In the genomic region with DNA sequence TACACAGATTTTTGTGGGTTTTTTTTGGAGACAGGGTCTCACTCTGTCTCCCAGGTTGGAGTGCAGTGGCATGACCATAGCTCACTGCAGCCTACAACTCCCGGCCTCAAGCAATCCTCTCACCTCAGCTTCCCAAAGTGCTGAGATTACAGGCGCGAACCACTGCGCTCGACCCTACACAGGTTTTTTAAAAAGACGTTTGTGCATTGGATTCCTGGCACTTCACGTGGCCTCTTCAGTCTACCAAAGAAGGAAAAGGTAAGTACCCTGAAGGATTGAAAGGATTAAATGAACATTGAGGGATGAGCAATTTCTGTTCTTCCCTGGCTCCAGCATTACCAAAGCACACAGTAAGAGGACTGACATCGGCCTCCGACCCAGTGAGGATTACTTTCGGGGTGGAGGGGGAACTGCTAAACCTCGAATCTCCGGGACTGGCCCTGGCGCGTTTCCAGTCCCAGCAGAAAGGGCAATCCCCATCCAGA, we compare ENCODE assay signal across 8 cellular contexts. TPM values are rescaled to one million over a fixed set of nuclear protein-coding genes. Genes with fewer than 3 reads are reported as not detected.
A peak's percentile ranks its signal among the peaks of the same experiment; 100 is the strongest.
DNase-seq lines count a peak whose midpoint lies in the region; ATAC-seq, FAIRE-seq and TF ChIP-seq lines count a peak whose summit lies in the region.

No MANE protein-coding gene starts in this region.

- H3K27ac ChIP-seq in A673 (ENCODE audit: low read depth, low read length, poor library complexity, severe bottlenecking) (peak overlapping the region; percentile 97), mammary epithelial cell (ENCODE audit: insufficient read depth, low read depth, low read length) (peak overlapping the region; percentile 8)

- H3K4me2 ChIP-seq in mammary epithelial cell (ENCODE audit: insufficient read depth, low read depth, low read length): peak overlapping the region; percentile 71

- 2% methylated on average over 11 of the region's 14 CpGs for WGBS in mammary epithelial cell (ENCODE audit: low coverage, missing lambda C conversion rate)

- BruUV-seq in A673 (replicated peaks; lab: Mats Ljungman, UMichigan) (TSS peak; percentile 69), mammary epithelial cell (replicated peaks; lab: Mats Ljungman, UMichigan) (TSS peak; percentile 40)

- H3K9me3 ChIP-seq in A673 (ENCODE audit: low read depth, low read length, poor library complexity, severe bottlenecking): no peaks in the 10 kb centered on the region
- no peaks in the 10 kb centered on the region for H3K9me3 ChIP-seq in mammary epithelial cell (replicated peaks; ENCODE audit: insufficient read depth, low read length)
- H3K9me3 ChIP-seq in mucosa of stomach (ENCODE audit: control insufficient read depth, low read length): no peaks in the 10 kb centered on the region

- intact Hi-C loops in A673 (cut with micrococcal nuclease; ENCODE audit: unreplicated experiment): no loop called here
- intact Hi-C loops in mammary epithelial cell (cut with micrococcal nuclease): loop anchor here (5.0 kb wide), 1 partner anchor 82 kb away; the partner anchor contains the start of gene STK4

- CTCF ChIA-PET in A673 (lab: Charles Lee) (interaction anchor here (1.3 kb wide), 1 partner anchor 18 kb away, joined by 4 read pairs; no protein-coding TSS in a partner anchor), mammary epithelial cell (lab: Charles Lee; ENCODE audit: low non-redundant PET) (interaction anchor here (0.7 kb wide), 1 partner anchor 886 kb away, joined by 13 read pairs; no protein-coding TSS in a partner anchor)

- in situ Hi-C loops in mammary epithelial cell (cut with MboI; ENCODE audit: low sequenced_read_pairs in 2 of 2): no loop called here

- H3K4me1 ChIP-seq in A673 (ENCODE audit: insufficient read depth, low read length, poor library complexity, severe bottlenecking): peaks cover 20% of the 10 kb centered on the region
- H3K4me1 ChIP-seq in mammary epithelial cell (ENCODE audit: insufficient read depth, low read length): peaks cover 19% of the 10 kb centered on the region
- peaks cover 6% of the 10 kb centered on the region for H3K4me1 ChIP-seq in mucosa of stomach (ENCODE audit: control insufficient read depth, insufficient read depth, low read length)

- peaks cover 44% of the 10 kb centered on the region for H3K79me2 ChIP-seq in mammary epithelial cell (ENCODE audit: insufficient read depth, low read length)

- peak overlapping the region; percentile 91 for H3K4me3 ChIP-seq in A673 (ENCODE audit: low read depth, low read length, poor library complexity, severe bottlenecking)
- H3K4me3 ChIP-seq in mammary epithelial cell (replicated peaks in 1 of 3; ENCODE audit: insufficient read depth in 1 of 3, low read depth in 2 of 3, low read length in 3 of 3): peak overlapping the region; percentile 39 to 94 (median 72)
- H3K4me3 ChIP-seq in mucosa of stomach (ENCODE audit: low read length): peak overlapping the region; percentile 2

- dilution Hi-C loops in mammary epithelial cell (cut with HindIII; ENCODE audit: low sequenced_read_pairs): no loop called here

- TF ChIP-seq CTCF in A673 (conservative IDR thresholded peaks at IDR 0.05; ENCODE audit: low read depth, low read length) (no peak), mammary epithelial cell (conservative IDR thresholded peaks at IDR 0.05 in 1 of 2, IDR thresholded peaks at IDR 0.05 in 1 of 2; ENCODE audit: extremely low read depth in 1 of 2, insufficient read depth in 1 of 2, low read depth in 1 of 2, low read length in 2 of 2) (no peak)

- H3K27me3 ChIP-seq in A673 (replicated peaks; ENCODE audit: insufficient read depth, low read depth, low read length, poor library complexity) (no peaks in the 10 kb centered on the region), mammary epithelial cell (ENCODE audit: insufficient read depth, low read length) (no peaks in the 10 kb centered on the region), mucosa of stomach (ENCODE audit: control insufficient read depth, insufficient read depth, low read length) (no peaks in the 10 kb centered on the region)

- H2AFZ ChIP-seq in mammary epithelial cell (ENCODE audit: low read depth, low read length): peak overlapping the region; percentile 83

- no peak for TF ChIP-seq POLR2A in H54 (IDR thresholded peaks at IDR 0.05; ENCODE audit: low read depth, low read length)

- no peak for DNase-seq in A673 (ENCODE audit: low spot score)
- no peak for DNase-seq in mammary epithelial cell
- no peak for DNase-seq in iPS-NIHi7 (ENCODE audit: extremely low spot score)
- no peak for DNase-seq in H54 (ENCODE audit: insufficient read length, low spot score)

- peak overlapping the region; percentile 30 for H3K9ac ChIP-seq in mammary epithelial cell (ENCODE audit: insufficient read depth, low read length)
- peak overlapping the region; percentile 91 for H3K9ac ChIP-seq in mucosa of stomach (ENCODE audit: low read length)

- ATAC-seq in HG03378 (IDR thresholded peaks at IDR 0.05; ENCODE audit: unreplicated experiment): peak; percentile 17
- no peak for ATAC-seq in HG03520 (IDR thresholded peaks at IDR 0.05; ENCODE audit: unreplicated experiment)
- ATAC-seq in GM21737 (IDR thresholded peaks at IDR 0.05; ENCODE audit: unreplicated experiment): no peak

- POLR2A ChIA-PET in A673 (lab: Charles Lee; ENCODE audit: low non-redundant PET): interaction anchor here (0.6 to 0.7 kb wide), 2 partner anchors 139 to 408 kb away, joined by 3 to 4 read pairs; no protein-coding TSS in a partner anchor

- FAIRE-seq in H54 (lab: Jason Lieb, UNC): no peak

- peaks cover 13% of the 10 kb centered on the region for H4K20me1 ChIP-seq in mammary epithelial cell (ENCODE audit: insufficient read depth, low read length)

- H3K36me3 ChIP-seq in A673 (ENCODE audit: insufficient read depth, low read length, poor library complexity, severe bottlenecking) (peaks cover 4% of the 10 kb centered on the region), mammary epithelial cell (ENCODE audit: insufficient read depth, low read length) (peaks cover 9% of the 10 kb centered on the region), mucosa of stomach (ENCODE audit: control insufficient read depth, insufficient read depth, low read length) (no peaks in the 10 kb centered on the region)

RNA-seq across cellular contexts. Expression of gene YWHAB, which starts 0.6 kb away (rescaled TPM):
- total RNA-seq in A673 (2021) (204 and 224 TPM in 2 replicates), mammary epithelial cell (100 to 1,000 TPM; 100 to 238 TPM)
- polyA plus RNA-seq in mammary epithelial cell: 150 TPM
- polyA minus RNA-seq in mammary epithelial cell: 117 TPM

RNA-seq across cellular contexts. Expression of gene PABPC1L, which starts 24.9 kb away (rescaled TPM):
- total RNA-seq in A673 (2021) (42.2 and 47.7 TPM in 2 replicates), mammary epithelial cell (10 to 100 TPM in 1 of 2 donors, 1 to 10 TPM in 1; 9.7 to 62.7 TPM)
- polyA plus RNA-seq in mammary epithelial cell: 32.6 TPM
- 16.2 TPM for polyA minus RNA-seq in mammary epithelial cell

Comparison
In these comparisons a context has a peak if more than half of its experiments do, and no peak if none do; other contexts are left out.
1. H3K4me3 ChIP-seq: peak in every context shown above with its lines; median percentile 91 in A673; 72 in mammary epithelial cell; 2 in mucosa of stomach.